In the genomic region with DNA sequence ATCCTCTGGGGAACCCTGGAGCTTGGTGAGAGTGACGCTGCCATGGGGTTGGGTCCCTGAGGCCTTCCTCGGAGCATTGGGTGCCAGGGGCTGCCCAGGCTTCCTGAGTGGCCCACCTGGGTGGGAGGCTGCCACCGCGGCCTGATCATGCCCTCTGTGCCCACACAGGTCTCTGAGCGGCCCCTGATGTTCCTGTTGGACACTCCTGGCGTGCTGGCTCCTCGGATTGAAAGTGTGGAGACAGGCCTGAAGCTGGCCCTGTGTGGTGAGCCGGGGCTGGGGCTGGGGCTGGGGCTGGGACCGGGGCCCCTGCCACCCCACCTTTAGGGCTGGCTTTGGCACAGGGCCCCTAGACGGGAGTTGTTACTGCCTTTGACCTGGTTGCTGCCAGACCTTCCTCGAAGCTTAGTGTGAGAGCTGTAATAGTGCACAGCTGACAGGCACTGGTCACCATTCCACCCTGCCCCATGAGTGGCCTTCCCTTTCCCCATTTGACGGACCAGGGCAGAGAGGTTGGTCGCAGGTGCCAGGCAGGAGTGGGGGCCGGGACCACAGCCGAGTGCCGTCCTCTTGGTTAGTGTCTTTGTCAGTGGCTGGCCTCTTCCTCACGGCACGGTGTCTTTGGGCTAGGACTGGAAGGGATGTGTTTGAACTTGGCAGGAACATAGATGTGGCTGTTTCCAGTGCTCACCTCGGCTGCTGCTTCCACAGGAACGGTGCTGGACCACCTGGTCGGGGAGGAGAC, we compare ENCODE assay signal across 26 cellular contexts. TPM values are rescaled to one million over a fixed set of nuclear protein-coding genes. Genes with fewer than 3 reads are reported as not detected.
A peak's percentile ranks its signal among the peaks of the same experiment; 100 is the strongest.
DNase-seq lines count a peak whose midpoint lies in the region; ATAC-seq and TF ChIP-seq lines count a peak whose summit lies in the region.
"Had no signal": no experiment of that assay in that cellular context is flagged by ENCODE, and none has a peak within 500 bp of the region (broad histone marks: within the 10 kb centered on the region; RNA-seq: fewer than 3 reads in every experiment).

No MANE protein-coding gene starts in this region.

- intact Hi-C loops in cardiac septum (cut with DNase I) (no loop called here), heart left ventricle (cut with DNase I) (no loop called here), aorta (cut with DNase I) (no loop called here)

- ATAC-seq in heart left ventricle (no peak), aorta (ENCODE audit: low FRiP score) (peak; percentile 26)
- ATAC-seq in central memory CD8-positive, alpha-beta T cell (replicated peaks; ENCODE audit: extremely low read depth, poor library complexity, severe bottlenecking) = no peak
- ATAC-seq: gastroesophageal sphincter had no signal

- H3K27me3 ChIP-seq in heart left ventricle = no peaks in the 10 kb centered on the region
- peaks cover 0 to 2% (median 0%) of the 10 kb centered on the region in 3 experiments for H3K27me3 ChIP-seq in neuronal stem cell (ENCODE audit: control insufficient read depth in 3 of 3, insufficient read depth in 3 of 3, low read depth in 1 of 3, low read length in 3 of 3)
- H3K27me3 ChIP-seq in aorta (ENCODE audit: control insufficient read depth in 1 of 2, insufficient read depth in 2 of 2, low read length in 1 of 2) = no peaks in the 10 kb centered on the region
- H3K27me3 ChIP-seq: ascending aorta, esophagus squamous epithelium, gastroesophageal sphincter, Peyer's patch had no signal

- no peak overlapping the region for H2AK5ac ChIP-seq in neuronal stem cell (ENCODE audit: low read depth, low read length)

- H3K27me3 Mint-ChIP-seq in central memory CD8-positive, alpha-beta T cell = no peaks in the 10 kb centered on the region
- H3K27me3 Mint-ChIP-seq in chondrocyte (ENCODE audit: low read depth) = no peaks in the 10 kb centered on the region
- H3K27me3 Mint-ChIP-seq: CD8-positive, alpha-beta memory T cell; progenitor cell of endocrine pancreas had no signal

- H3K9ac ChIP-seq in neuronal stem cell (ENCODE audit: low read depth, low read length, poor library complexity) = no peak overlapping the region

- H3K14ac ChIP-seq in neuronal stem cell (ENCODE audit: low read length) = peak overlapping the region; percentile 51

- H3K27ac ChIP-seq in heart left ventricle = no peak overlapping the region
- H3K27ac ChIP-seq in neuronal stem cell (replicated peaks; ENCODE audit: low read length) = no peak overlapping the region
- H3K27ac ChIP-seq in aorta (ENCODE audit: low read depth in 1 of 2, low read length in 2 of 2) = no peak overlapping the region
- H3K27ac ChIP-seq: ascending aorta, gastroesophageal sphincter, SK-N-MC had no signal

- peak overlapping the region; percentile 77 for H3K23ac ChIP-seq in neuronal stem cell (ENCODE audit: low read depth, low read length, poor library complexity)

- no peaks in the 10 kb centered on the region for H3K9me3 Mint-ChIP-seq in central memory CD8-positive, alpha-beta T cell
- no peaks in the 10 kb centered on the region for H3K9me3 Mint-ChIP-seq in chondrocyte (ENCODE audit: low read depth)
- H3K9me3 Mint-ChIP-seq: CD8-positive, alpha-beta memory T cell; mesothelial cell of epicardium had no signal

- H3K36me3 ChIP-seq in heart left ventricle = peaks cover 0 to 97% (median 80%) of the 10 kb centered on the region in 9 donors
- peaks cover 34 to 95% of the 10 kb centered on the region in 2 donors for H3K36me3 ChIP-seq in neuronal stem cell (replicated peaks in 1 of 2; ENCODE audit: control insufficient read depth in 2 of 2, insufficient read depth in 2 of 2, low read length in 2 of 2)
- peaks cover 0 to 3% of the 10 kb centered on the region in 2 donors for H3K36me3 ChIP-seq in aorta (ENCODE audit: control insufficient read depth in 1 of 2, insufficient read depth in 2 of 2, low read length in 1 of 2)

- H3K9me3 ChIP-seq in heart left ventricle = no peaks in the 10 kb centered on the region
- peaks cover 0 to 4% of the 10 kb centered on the region in 2 donors for H3K9me3 ChIP-seq in neuronal stem cell (replicated peaks in 1 of 2; ENCODE audit: control insufficient read depth in 2 of 2, insufficient read depth in 1 of 2, low read depth in 1 of 2, low read length in 2 of 2)
- H3K9me3 ChIP-seq in aorta (ENCODE audit: control insufficient read depth, low read length) = no peaks in the 10 kb centered on the region
- H3K9me3 ChIP-seq: ascending aorta, esophagus squamous epithelium, gastroesophageal sphincter, Peyer's patch had no signal

- TF ChIP-seq POLR2A in heart left ventricle (IDR thresholded peaks at IDR 0.05) = no peak

- no peak overlapping the region for H4K91ac ChIP-seq in neuronal stem cell (ENCODE audit: low read depth, low read length, poor library complexity)

- H2BK15ac ChIP-seq in neuronal stem cell (ENCODE audit: low read length) = no peak overlapping the region

- no peak overlapping the region for H2BK120ac ChIP-seq in neuronal stem cell (ENCODE audit: low read depth, low read length)

- H2BK5ac ChIP-seq in neuronal stem cell (ENCODE audit: low read length) = no peak overlapping the region

- no peak overlapping the region for H3K4me2 ChIP-seq in neuronal stem cell (ENCODE audit: insufficient read depth, low read length, poor library complexity, severe bottlenecking)

- H3K4me1 ChIP-seq in heart left ventricle (peaks cover 0 to 26% (median 0%) of the 10 kb centered on the region in 12 donors), neuronal stem cell (ENCODE audit: control insufficient read depth in 2 of 2, insufficient read depth in 1 of 2, low read depth in 1 of 2, low read length in 2 of 2) (no peaks in the 10 kb centered on the region), aorta (ENCODE audit: control insufficient read depth in 1 of 2, insufficient read depth in 2 of 2, low read length in 2 of 2) (no peaks in the 10 kb centered on the region)
- H3K4me1 ChIP-seq: ascending aorta, esophagus squamous epithelium, gastroesophageal sphincter, Peyer's patch had no signal

- no peak overlapping the region for H3K4me3 ChIP-seq in heart left ventricle
- no peak overlapping the region for H3K4me3 ChIP-seq in neuronal stem cell (ENCODE audit: low read length in 2 of 2)
- no peak overlapping the region for H3K4me3 ChIP-seq in aorta (ENCODE audit: low read length in 2 of 2)
- H3K4me3 ChIP-seq: ascending aorta, esophagus squamous epithelium, gastroesophageal sphincter, Peyer's patch, SK-N-MC had no signal

- DNase-seq in cardiac septum (ENCODE audit: low spot score) = peak; percentile 66
- DNase-seq in heart left ventricle = no peak
- DNase-seq in central memory CD8-positive, alpha-beta T cell (ENCODE audit: low spot score in 2 of 2) = no peak
- DNase-seq in neuronal stem cell (ENCODE audit: low spot score) = no peak
- peak in 1 of 2 donors; percentile 53 for DNase-seq in aorta
- no peak for DNase-seq in NCI-H146 treated with DMSO at 0.1 percent for 48 hours (lab: John Stamatoyannopoulos, UW; ENCODE audit: unreplicated experiment)
- no peak for DNase-seq in chondrocyte (ENCODE audit: low spot score)
- DNase-seq in NCI-H2029 treated with DMSO at 0.1 percent for 48 hours (lab: John Stamatoyannopoulos, UW) = no peak
- DNase-seq: activated naive CD4-positive, alpha-beta T cell treated with Interleukin-2 at 50 U/mL for 16 hours; CD8-positive, alpha-beta memory T cell; DMS79 treated with DMSO at 0.1 percent for 48 hours; effector CD8-positive, alpha-beta T cell; esophagus squamous epithelium; NCI-H1048; NCI-H2081; NCI-H446 treated with DMSO at 0.1 percent for 48 hours; nephron progenitor cell; NK-92 treated with Interleukin-12 subunit alpha and Interleukin-12 subunit beta, amount 100 ng/mL, for 24 hours; T-helper 9 cell had no signal

- peaks cover 36% of the 10 kb centered on the region for H3K36me3 Mint-ChIP-seq in central memory CD8-positive, alpha-beta T cell (ENCODE audit: insufficient read depth)
- peaks cover 38% of the 10 kb centered on the region for H3K36me3 Mint-ChIP-seq in chondrocyte (ENCODE audit: low read depth)

- peak overlapping the region; percentile 79 for H3K27ac Mint-ChIP-seq in central memory CD8-positive, alpha-beta T cell (ENCODE audit: low read depth)
- H3K27ac Mint-ChIP-seq in chondrocyte (ENCODE audit: unreplicated experiment) = no peak overlapping the region
- H3K27ac Mint-ChIP-seq: mesothelial cell of epicardium, progenitor cell of endocrine pancreas had no signal

- no peak overlapping the region for H3K4ac ChIP-seq in neuronal stem cell (ENCODE audit: low read length)

- no peak overlapping the region for H3K4me3 Mint-ChIP-seq in central memory CD8-positive, alpha-beta T cell
- no peak overlapping the region for H3K4me3 Mint-ChIP-seq in chondrocyte (ENCODE audit: unreplicated experiment)
- H3K4me3 Mint-ChIP-seq: mesothelial cell of epicardium, nephron progenitor cell had no signal

- H3K79me1 ChIP-seq in neuronal stem cell (ENCODE audit: low read depth, low read length) = peaks cover 12% of the 10 kb centered on the region

- no peak overlapping the region for H2AFZ ChIP-seq in neuronal stem cell (ENCODE audit: low read length)

- no peak overlapping the region for H3K18ac ChIP-seq in neuronal stem cell (ENCODE audit: low read length)

- H4K8ac ChIP-seq in neuronal stem cell (ENCODE audit: low read depth, low read length) = no peak overlapping the region

- no peak overlapping the region for H2BK12ac ChIP-seq in neuronal stem cell (ENCODE audit: low read length)

- WGBS in heart left ventricle, 4 donors = 96 to 98% (median 96%) methylated on average over 8 to 21 of the region's 21 CpGs
- WGBS in neuronal stem cell (ENCODE audit: extremely low coverage in 2 of 2, insufficient read length in 2 of 2, insufficient replicate concordance in 1 of 2), 2 donors = no CpG with 5 or more reads among the region's 21 CpGs
- 97 to 98% methylated on average over 21 of the region's 21 CpGs for WGBS in aorta, 2 donors

- peaks cover 31% of the 10 kb centered on the region for H3K4me1 Mint-ChIP-seq in central memory CD8-positive, alpha-beta T cell
- peaks cover 18% of the 10 kb centered on the region for H3K4me1 Mint-ChIP-seq in chondrocyte (ENCODE audit: low read depth)

- TF ChIP-seq CTCF in heart left ventricle (IDR thresholded peaks at IDR 0.05) = no peak
- TF ChIP-seq CTCF in chondrocyte (IDR thresholded peaks at IDR 0.05) = no peak

RNA-seq across cellular contexts. Expression of gene MTG1, which starts 8.2 kb away (rescaled TPM):
- 21.6 TPM for total RNA-seq in cardiac septum
- 10 to 100 TPM; 11.6 to 29.5 (median 18.1) TPM for total RNA-seq in heart left ventricle
- polyA plus RNA-seq in heart left ventricle = 10 to 100 TPM; 24.8 to 34.2 TPM
- polyA plus RNA-seq in neuronal stem cell (2013, experiment 1 of 2) = 15.5 TPM
- 15.8 TPM for polyA plus RNA-seq in neuronal stem cell (2013, experiment 2 of 2)
- 10 to 100 TPM; 25.9 to 39.3 TPM for total RNA-seq in aorta
- 10 to 100 TPM; 13.1 to 36.1 TPM for polyA plus RNA-seq in aorta
- total RNA-seq in chondrocyte = 33.2 to 53.0 TPM (median 36.7 TPM) in 3 replicates

RNA-seq across cellular contexts. Expression of gene SPRN, which starts 22.3 kb away (rescaled TPM):
- total RNA-seq in cardiac septum (not detected), heart left ventricle (under 1 TPM in 3 of 9 donors, not detected in 6; 0.11 to 0.25 (median 0.13) TPM), aorta (not detected), chondrocyte (2.4 to 7.3 TPM (median 6.5 TPM) in 3 replicates)
- polyA plus RNA-seq in heart left ventricle (under 1 TPM; 0.04 to 0.11 TPM), aorta (under 1 TPM in 1 of 2 donors, not detected in 1; 0.28 TPM)
- 0.52 TPM for polyA plus RNA-seq in neuronal stem cell (2013, experiment 1 of 2)
- polyA plus RNA-seq in neuronal stem cell (2013, experiment 2 of 2) = 0.53 TPM
- total RNA-seq: ascending aorta; CD8-positive, alpha-beta memory T cell; esophagus squamous epithelium; ureter had no signal

RNA-seq across cellular contexts. Expression of gene PAOX, which starts 23.1 kb away (rescaled TPM):
- total RNA-seq in cardiac septum (2.9 TPM), heart left ventricle (1 to 10 TPM; 2.1 to 7.3 (median 3.4) TPM), aorta (1 to 10 TPM; 3.7 to 8.7 TPM), chondrocyte (5.9 to 7.6 TPM (median 6.3 TPM) in 3 replicates)
- polyA plus RNA-seq in heart left ventricle (1 to 10 TPM; 2.9 to 4.7 TPM), aorta (10 to 100 TPM in 1 of 2 donors, 1 to 10 TPM in 1; 2.1 to 11.3 TPM)
- polyA plus RNA-seq in neuronal stem cell (2013, experiment 1 of 2) = 6.1 TPM
- polyA plus RNA-seq in neuronal stem cell (2013, experiment 2 of 2) = 5.9 TPM

RNA-seq across cellular contexts. Expression of gene ECHS1, which starts 29.0 kb away (rescaled TPM):
- total RNA-seq in cardiac septum (152 TPM), heart left ventricle (100 to 1,000 TPM; 148 to 303 (median 201) TPM), aorta (10 to 100 TPM; 34.3 to 48.9 TPM), chondrocyte (57.6 to 67.8 TPM (median 58.9 TPM) in 3 replicates)
- polyA plus RNA-seq in heart left ventricle (100 to 1,000 TPM; 132 to 217 TPM), aorta (10 to 100 TPM; 56.1 to 93.7 TPM)
- polyA plus RNA-seq in neuronal stem cell (2013, experiment 1 of 2) = 61.5 TPM
- 63.2 TPM for polyA plus RNA-seq in neuronal stem cell (2013, experiment 2 of 2)

RNA-seq across cellular contexts. Expression of gene FUOM, which starts 44.3 kb away (rescaled TPM):
- total RNA-seq in cardiac septum (6.1 TPM), heart left ventricle (10 to 100 TPM in 2 of 9 donors, 1 to 10 TPM in 7; 4.3 to 24.1 (median 8.0) TPM), aorta (10 to 100 TPM; 15.2 to 23.6 TPM), chondrocyte (29.9 to 34.4 TPM (median 32.2 TPM) in 3 replicates)
- polyA plus RNA-seq in heart left ventricle (10 to 100 TPM in 1 of 2 donors, 1 to 10 TPM in 1; 8.6 to 16.0 TPM), aorta (10 to 100 TPM; 26.3 to 54.8 TPM)
- polyA plus RNA-seq in neuronal stem cell (2013, experiment 1 of 2) = 16.2 TPM
- polyA plus RNA-seq in neuronal stem cell (2013, experiment 2 of 2) = 16.5 TPM
